ENCODE assay signal across 20 cellular contexts in the genomic region with DNA sequence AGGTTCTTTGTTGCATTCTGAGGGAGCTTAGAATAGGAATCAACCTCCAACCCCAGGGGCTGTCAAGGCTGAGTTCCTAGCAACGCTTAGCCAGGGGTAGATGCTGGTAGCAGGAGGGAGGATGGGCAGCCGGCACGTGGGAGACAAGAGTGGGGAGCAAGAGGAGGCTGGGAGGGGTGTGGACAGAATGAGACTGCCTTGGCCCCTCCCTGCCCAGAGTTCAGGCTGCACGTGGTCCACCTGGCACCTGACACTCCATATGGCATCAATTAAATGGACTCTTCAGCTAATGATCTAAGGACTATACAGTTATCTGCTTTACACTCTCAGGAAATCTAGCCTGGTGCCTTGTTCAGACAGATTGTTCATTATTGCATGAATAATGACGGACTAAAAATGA.
DNase-seq lines count a peak whose midpoint lies in the region; FAIRE-seq lines count a peak whose summit lies in the region.
"Had no signal": no experiment of that assay in that cellular context is flagged by ENCODE, and none has a peak within 500 bp of the region (broad histone marks: within the 10 kb centered on the region; RNA-seq: fewer than 3 reads in every experiment).

No MANE protein-coding gene starts in this region.

- no peaks in the 10 kb centered on the region for H3K27me3 ChIP-seq in small intestine (ENCODE audit: control insufficient read depth in 2 of 2, insufficient read depth in 2 of 2, low read length in 2 of 2)
- no peaks in the 10 kb centered on the region for H3K27me3 ChIP-seq in Karpas-422 (ENCODE audit: low read length)
- H3K27me3 ChIP-seq: pancreas, tibial nerve had no signal

- no peak overlapping the region for H3K9ac ChIP-seq in Karpas-422 (ENCODE audit: low read length)

- WGBS in small intestine, 3 donors: 40 to 70% (median 53%) methylated on average over 5 of the region's 5 CpGs

- no peaks in the 10 kb centered on the region for H3K79me2 ChIP-seq in Karpas-422 (ENCODE audit: low read length)

- H3K9me3 ChIP-seq in small intestine (ENCODE audit: control insufficient read depth, low read depth) (no peaks in the 10 kb centered on the region), Karpas-422 (ENCODE audit: low read length) (no peaks in the 10 kb centered on the region)
- H3K9me3 ChIP-seq: pancreas, tibial nerve had no signal

- H3K4me3 ChIP-seq in small intestine (ENCODE audit: low read depth in 1 of 2, low read length in 2 of 2): no peak overlapping the region
- no peak overlapping the region for H3K4me3 ChIP-seq in Karpas-422 (ENCODE audit: low read length)
- H3K4me3 ChIP-seq: pancreas, tibial nerve had no signal

- no peaks in the 10 kb centered on the region for H4K20me1 ChIP-seq in Karpas-422 (ENCODE audit: insufficient read depth, low read depth, low read length)

- no peak overlapping the region for H3K4me2 ChIP-seq in Karpas-422 (ENCODE audit: low read depth, low read length, poor library complexity, severe bottlenecking)

- FAIRE-seq in small intestine (lab: Jason Lieb, UNC): no peak
- FAIRE-seq: frontal cortex, HTR-8/SVneo, pancreas had no signal

- DNase-seq in NCI-H1417 treated with DMSO at 0.1 percent for 48 hours (lab: John Stamatoyannopoulos, UW): peak; percentile 90
- peak; percentile 91 to 97 for DNase-seq in NCI-H524 (lab: John Stamatoyannopoulos, UW)
- DNase-seq in islet precursor cell: peak; percentile 12
- peak; percentile 17 for DNase-seq in small intestine
- no peak for DNase-seq in G401 (ENCODE audit: low spot score)
- DNase-seq in Karpas-422: no peak
- no peak for DNase-seq in ureter (ENCODE audit: low spot score)
- DNase-seq: activated CD4-positive, alpha-beta T cell treated with anti-CD3 and anti-CD28 coated beads for 1 hour; activated T-cell treated with anti-CD3 and anti-CD28 coated beads, Interleukin-2, amount 50 U/mL, for 48 hours; AML-193; erythroblast; H9; kidney glomerular epithelial cell; naive thymus-derived CD4-positive, alpha-beta T cell; pancreas; RPMI8226; stimulated activated naive CD8-positive, alpha-beta T cell treated with anti-CD3 and anti-CD28 coated beads, Interleukin-15, Interleukin-2, amounts not matched to agents 100 U/mL and 50 U/mL, for 24 hours had no signal

- H2AFZ ChIP-seq in Karpas-422 (ENCODE audit: low read length): no peak overlapping the region

- no peaks in the 10 kb centered on the region for H3K36me3 ChIP-seq in small intestine (ENCODE audit: control insufficient read depth in 2 of 2, insufficient read depth in 2 of 2, low read length in 2 of 2)
- H3K36me3 ChIP-seq in Karpas-422 (ENCODE audit: insufficient read depth, low read length): no peaks in the 10 kb centered on the region
- H3K36me3 ChIP-seq: pancreas, tibial nerve had no signal

- H3K27ac ChIP-seq in small intestine (ENCODE audit: low read depth in 1 of 2, low read length in 1 of 2) (no peak overlapping the region), Karpas-422 (ENCODE audit: low read length) (no peak overlapping the region)
- H3K27ac ChIP-seq: pancreas had no signal

- in situ Hi-C loops in G401 (cut with HindIII; ENCODE audit: low sequenced_read_pairs): no loop called here

- H3K4me1 ChIP-seq in small intestine (ENCODE audit: control insufficient read depth in 2 of 2, insufficient read depth in 1 of 2, low read depth in 1 of 2, low read length in 1 of 2): peaks cover 0 to 2% of the 10 kb centered on the region in 2 donors
- no peaks in the 10 kb centered on the region for H3K4me1 ChIP-seq in Karpas-422 (ENCODE audit: low read length)
- H3K4me1 ChIP-seq: pancreas had no signal

- no peaks in the 10 kb centered on the region for H3K9me2 ChIP-seq in Karpas-422 (replicated peaks; ENCODE audit: insufficient read depth, low read length)

Comparison
In these comparisons a context has a peak if more than half of its experiments do, and no peak if none do; other contexts are left out.
1. DNase-seq: peak in NCI-H1417 treated with DMSO at 0.1 percent for 48 hours (single experiment), NCI-H524 (2 of 2), islet precursor cell (single experiment) and small intestine (single experiment); none in G401 (single experiment), Karpas-422 (single experiment) and ureter (single experiment).